ENCODE assay signal across 10 cellular contexts in the genomic region with DNA sequence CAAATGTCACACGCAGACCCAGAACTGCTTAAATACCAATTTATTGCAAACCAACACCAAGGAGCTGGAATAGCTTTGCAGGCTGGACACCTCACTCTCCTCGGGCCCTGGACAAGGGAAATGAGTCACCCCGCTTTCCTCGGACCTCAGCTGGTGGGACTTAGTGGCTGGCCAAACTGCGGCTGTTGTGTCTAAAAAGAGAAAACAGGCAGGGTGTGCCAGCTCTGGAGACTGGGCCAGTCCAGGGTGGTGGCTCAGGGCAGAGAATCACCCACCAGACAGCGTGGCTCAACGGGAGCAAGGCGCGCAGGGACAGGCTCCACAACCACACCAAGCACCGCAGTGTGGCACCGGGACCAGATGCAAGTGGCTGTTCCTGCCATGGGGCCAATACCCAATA. TPM values are rescaled to one million over a fixed set of nuclear protein-coding genes. Genes with fewer than 3 reads are reported as not detected.
DNase-seq lines count a peak whose midpoint lies in the region; ATAC-seq and TF ChIP-seq lines count a peak whose summit lies in the region.
"Had no signal": no experiment of that assay in that cellular context is flagged by ENCODE, and none has a peak within 500 bp of the region (broad histone marks: within the 10 kb centered on the region; RNA-seq: fewer than 3 reads in every experiment).

No MANE protein-coding gene starts in this region.

- H3K79me2 ChIP-seq in fibroblast of lung (ENCODE audit: control insufficient read depth, insufficient read depth, low read length): no peaks in the 10 kb centered on the region

- peak overlapping the region; percentile 27 for H3K27ac Mint-ChIP-seq in CD8-positive, alpha-beta T cell
- no peak overlapping the region for H3K27ac Mint-ChIP-seq in osteocyte (ENCODE audit: unreplicated experiment)

- TF ChIP-seq CTCF in CD8-positive, alpha-beta T cell (IDR thresholded peaks at IDR 0.05): no peak
- TF ChIP-seq CTCF in fibroblast of lung (conservative IDR thresholded peaks at IDR 0.05 in 1 of 2, IDR thresholded peaks at IDR 0.05 in 1 of 2; ENCODE audit: low read depth in 1 of 2, low read length in 2 of 2): no peak
- no peak for TF ChIP-seq CTCF in osteocyte (IDR thresholded peaks at IDR 0.05)

- H3K27me3 ChIP-seq in CD8-positive, alpha-beta T cell (ENCODE audit: insufficient read depth, low read length): no peaks in the 10 kb centered on the region
- H3K27me3 ChIP-seq in SJSA1 (replicated peaks) (no peaks in the 10 kb centered on the region), fibroblast of lung (ENCODE audit: control insufficient read depth, insufficient read depth, low read length) (no peaks in the 10 kb centered on the region)
- H3K27me3 ChIP-seq: ovary had no signal

- no peaks in the 10 kb centered on the region for H4K20me1 ChIP-seq in fibroblast of lung (ENCODE audit: control insufficient read depth, extremely low read depth, insufficient read depth, low read length)

- H3K27me3 Mint-ChIP-seq in CD8-positive, alpha-beta T cell (ENCODE audit: low read depth): no peaks in the 10 kb centered on the region
- H3K27me3 Mint-ChIP-seq in osteocyte (ENCODE audit: unreplicated experiment): no peaks in the 10 kb centered on the region

- H3K4me1 Mint-ChIP-seq in CD8-positive, alpha-beta T cell (ENCODE audit: low read depth): peaks cover 3% of the 10 kb centered on the region
- H3K4me1 Mint-ChIP-seq in osteocyte (ENCODE audit: unreplicated experiment): peaks cover 31% of the 10 kb centered on the region

- H3K4me1 ChIP-seq in CD8-positive, alpha-beta T cell (ENCODE audit: insufficient read depth, low read length): no peaks in the 10 kb centered on the region
- peaks cover 74% of the 10 kb centered on the region for H3K4me1 ChIP-seq in SJSA1 (replicated peaks)
- H3K4me1 ChIP-seq in fibroblast of lung (ENCODE audit: control insufficient read depth, extremely low read depth, insufficient read depth, low read length): peaks cover 46% of the 10 kb centered on the region

- peak overlapping the region; percentile 42 for H3K4me2 ChIP-seq in fibroblast of lung (ENCODE audit: extremely low read depth, insufficient read depth, low read length)

- intact Hi-C loops in CD8-positive, alpha-beta T cell (cut with DNase I, micrococcal nuclease): no loop called here

- no peak overlapping the region for H2AFZ ChIP-seq in fibroblast of lung (ENCODE audit: low read length)

- no peak overlapping the region for H3K4me3 Mint-ChIP-seq in CD8-positive, alpha-beta T cell
- no peak overlapping the region for H3K4me3 Mint-ChIP-seq in osteocyte (ENCODE audit: unreplicated experiment)

- no peak overlapping the region for H3K27ac ChIP-seq in CD8-positive, alpha-beta T cell (ENCODE audit: low read depth, low read length)
- peak overlapping the region; percentile 31 for H3K27ac ChIP-seq in SJSA1
- H3K27ac ChIP-seq in fibroblast of lung (ENCODE audit: insufficient read depth, low read length): peak overlapping the region; percentile 57
- H3K27ac ChIP-seq: ovary had no signal

- no peaks in the 10 kb centered on the region for H3K9me3 ChIP-seq in CD8-positive, alpha-beta T cell (ENCODE audit: low read length)
- H3K9me3 ChIP-seq in SJSA1 (replicated peaks) (no peaks in the 10 kb centered on the region), fibroblast of lung (ENCODE audit: control insufficient read depth, insufficient read depth, low read depth, low read length) (no peaks in the 10 kb centered on the region)
- H3K9me3 ChIP-seq: ovary had no signal

- peaks cover 63% of the 10 kb centered on the region for H3K36me3 Mint-ChIP-seq in CD8-positive, alpha-beta T cell
- H3K36me3 Mint-ChIP-seq in osteocyte (ENCODE audit: unreplicated experiment): peaks cover 33% of the 10 kb centered on the region

- ATAC-seq in CD8-positive, alpha-beta T cell: no peak
- ATAC-seq in HG03439 (IDR thresholded peaks at IDR 0.05; ENCODE audit: unreplicated experiment): no peak

- H3K9me3 Mint-ChIP-seq in CD8-positive, alpha-beta T cell: no peaks in the 10 kb centered on the region
- no peaks in the 10 kb centered on the region for H3K9me3 Mint-ChIP-seq in osteocyte (ENCODE audit: unreplicated experiment)

- H3K4me3 ChIP-seq in CD8-positive, alpha-beta T cell (ENCODE audit: low read depth, low read length): no peak overlapping the region
- H3K4me3 ChIP-seq in SJSA1 (no peak overlapping the region), fibroblast of lung (replicated peaks in 1 of 4; ENCODE audit: control extremely low read depth in 1 of 4, insufficient read depth in 1 of 4, low read depth in 3 of 4, low read length in 4 of 4) (no peak overlapping the region)
- H3K4me3 ChIP-seq: ovary had no signal

- CTCF ChIA-PET in CD8-positive, alpha-beta T cell (lab: Charles Lee): interaction anchor here (1.2 kb wide), 1 partner anchor 9 kb away, joined by 4 read pairs; no protein-coding TSS in a partner anchor

- H3K9ac ChIP-seq in fibroblast of lung (ENCODE audit: insufficient read depth, low read length): no peak overlapping the region

- DNase-seq in CD8-positive, alpha-beta T cell: peak in 1 of 7 experiments; percentile 27
- DNase-seq in SJSA1 (ENCODE audit: low read depth in 1 of 2, low spot score in 2 of 2): peak; percentile 47 to 75
- DNase-seq in fibroblast of lung (ENCODE audit: low read depth in 2 of 2): peak; percentile 65 to 83
- peak; percentile 80 for DNase-seq in osteocyte (ENCODE audit: extremely low spot score, unreplicated experiment)
- no peak for DNase-seq in NCI-H2196 (lab: John Stamatoyannopoulos, UW; ENCODE audit: unreplicated experiment)
- no peak for DNase-seq in DMS153 treated with DMSO at 0.1 percent for 48 hours (lab: John Stamatoyannopoulos, UW; ENCODE audit: unreplicated experiment)
- DNase-seq in NCI-H510A treated with DMSO at 0.1 percent for 48 hours (lab: John Stamatoyannopoulos, UW): no peak
- DNase-seq: cortex of kidney had no signal

- H3K36me3 ChIP-seq in CD8-positive, alpha-beta T cell (ENCODE audit: insufficient read depth, low read length): peaks cover 21% of the 10 kb centered on the region
- H3K36me3 ChIP-seq in SJSA1: peaks cover 45% of the 10 kb centered on the region
- peaks cover 5% of the 10 kb centered on the region for H3K36me3 ChIP-seq in fibroblast of lung (ENCODE audit: control insufficient read depth, insufficient read depth, low read length)
- H3K36me3 ChIP-seq: ovary had no signal

- POLR2A ChIA-PET in CD8-positive, alpha-beta T cell (lab: Charles Lee): no interaction called here

RNA-seq across cellular contexts. Expression of a gene that starts 58.2 kb away (rescaled TPM):
- total RNA-seq in CD8-positive, alpha-beta T cell: not detected
- not detected in 2 replicates for total RNA-seq in SJSA1 (2014; rRNA removed; shearing (Covaris generic))
- total RNA-seq in fibroblast of lung (0.17 and 0.26 TPM in 2 replicates), osteocyte (not detected in 2 replicates)
- 0.06 and 0.54 TPM in 2 replicates for polyA plus RNA-seq in fibroblast of lung
- polyA plus RNA-seq in fibroblast of lung (2012): 1.2 TPM in 1 of 2 replicates, not detected in the other
- polyA minus RNA-seq in fibroblast of lung (ENCODE audit: low replicate concordance): 6.6 TPM in 1 of 2 replicates, not detected in the other

Comparison
In these comparisons a context has a peak if more than half of its experiments do, and no peak if none do; other contexts are left out.
1. DNase-seq: peak in SJSA1 (2 of 2), fibroblast of lung (2 of 2) and osteocyte (single experiment); none in NCI-H2196 (single experiment), DMS153 treated with DMSO at 0.1 percent for 48 hours (single experiment) and NCI-H510A treated with DMSO at 0.1 percent for 48 hours (single experiment).